Comparison of ENCODE assay signal across 1 cellular context in genomic region chr19:8334458-8335342, GRCh38.
TF ChIP-seq lines count a peak whose summit lies in the region.

No MANE protein-coding gene starts in this region.

TF ChIP-seq in A549, 52 proteins besides CTCF, POLR2A, EP300 and RAD21 (continued from another document):
- TF ChIP-seq RARB (CRISPR knock-in tag; IDR thresholded peaks at IDR 0.05) (no peak), HOXB5 (CRISPR knock-in tag; IDR thresholded peaks at IDR 0.05) (no peak)
